ENCODE assay signal across 1 cellular context in genomic region chr7:107080099-107080505, GRCh38.
A peak's percentile ranks its signal among the peaks of the same experiment; 100 is the strongest.
TF ChIP-seq lines count a peak whose summit lies in the region.

No MANE protein-coding gene starts in this region.

TF ChIP-seq in K562, 482 proteins besides CTCF, POLR2A, EP300 and RAD21 (continued from another document and continues in another):
- no peak for TF ChIP-seq CLOCK (CRISPR knock-in tag; IDR thresholded peaks at IDR 0.05; ENCODE audit: borderline replicate concordance)
- TF ChIP-seq MTA1 (IDR thresholded peaks at IDR 0.05; ENCODE audit: borderline replicate concordance): no peak
- no peak for TF ChIP-seq TBP (optimal IDR thresholded peaks at IDR 0.05; ENCODE audit: low read depth, low read length)
- no peak for TF ChIP-seq ZNF507 (tag; conservative IDR thresholded peaks at IDR 0.05)
- no peak for TF ChIP-seq MGA (IDR thresholded peaks at IDR 0.05)
- TF ChIP-seq MAFK (IDR thresholded peaks at IDR 0.05; ENCODE audit: low read length): no peak
- TF ChIP-seq STAT6 (CRISPR knock-in tag; IDR thresholded peaks at IDR 0.05): no peak
- no peak for TF ChIP-seq ZNF445 (CRISPR knock-in tag; IDR thresholded peaks at IDR 0.05; ENCODE audit: low read depth)
- no peak for TF ChIP-seq ILK (tag; IDR thresholded peaks at IDR 0.05; ENCODE audit: borderline replicate concordance, low read depth)
- TF ChIP-seq CREB3 (tag; conservative IDR thresholded peaks at IDR 0.05; ENCODE audit: low read depth): no peak
- TF ChIP-seq GTF2E2 (tag; IDR thresholded peaks at IDR 0.05): no peak
- TF ChIP-seq ZBTB8A (IDR thresholded peaks at IDR 0.05; ENCODE audit: partially characterized antibody): no peak
- TF ChIP-seq MTA3 (IDR thresholded peaks at IDR 0.05; ENCODE audit: borderline replicate concordance): no peak
- no peak for TF ChIP-seq ZNF764 (CRISPR knock-in tag; IDR thresholded peaks at IDR 0.05; ENCODE audit: low read depth)
- TF ChIP-seq NR1H2 (CRISPR knock-in tag; IDR thresholded peaks at IDR 0.05): 0 out of 2 replicates have a peak, but pooled peaks have one; percentile 47
- TF ChIP-seq SOX6 (IDR thresholded peaks at IDR 0.05): no peak
- TF ChIP-seq EWSR1 (IDR thresholded peaks at IDR 0.05; ENCODE audit: borderline replicate concordance, low read depth, partially characterized antibody): no peak
- no peak for TF ChIP-seq ZNF282 (CRISPR knock-in tag; IDR thresholded peaks at IDR 0.05)
- no peak for TF ChIP-seq ZNF134 (CRISPR knock-in tag; conservative IDR thresholded peaks at IDR 0.05)
- TF ChIP-seq MCM5 (IDR thresholded peaks at IDR 0.05; ENCODE audit: low read depth): no peak
- TF ChIP-seq ZBTB1 (CRISPR knock-in tag; IDR thresholded peaks at IDR 0.05; ENCODE audit: borderline replicate concordance, low read depth): peak; percentile 54; the same call in 1 of the 2 replicates
- TF ChIP-seq NFRKB (IDR thresholded peaks at IDR 0.05; ENCODE audit: low read depth): no peak
- no peak for TF ChIP-seq DACH1 (IDR thresholded peaks at IDR 0.05; ENCODE audit: partially characterized antibody)
- no peak for TF ChIP-seq POLR2AphosphoS2 (IDR thresholded peaks at IDR 0.05; ENCODE audit: low read length)
- no peak for TF ChIP-seq NBN (IDR thresholded peaks at IDR 0.05; ENCODE audit: low read depth)
- TF ChIP-seq KAT8 (IDR thresholded peaks at IDR 0.05; ENCODE audit: low read depth): no peak
- no peak for TF ChIP-seq HLTF (IDR thresholded peaks at IDR 0.05)
- TF ChIP-seq ATF7 (IDR thresholded peaks at IDR 0.05): no peak
- TF ChIP-seq ZNF280A (IDR thresholded peaks at IDR 0.05; ENCODE audit: low read depth, partially characterized antibody): no peak
- TF ChIP-seq RUNX1 (IDR thresholded peaks at IDR 0.05; ENCODE audit: low read depth): no peak
- no peak for TF ChIP-seq ZNF830 (CRISPR knock-in tag; IDR thresholded peaks at IDR 0.05)
- no peak for TF ChIP-seq MCM2 (IDR thresholded peaks at IDR 0.05; ENCODE audit: low read depth)
- no peak for TF ChIP-seq HES1 (IDR thresholded peaks at IDR 0.05; ENCODE audit: low read depth)
- TF ChIP-seq ZNF696 (CRISPR knock-in tag; conservative IDR thresholded peaks at IDR 0.05): no peak
- no peak for TF ChIP-seq NCOA4 (IDR thresholded peaks at IDR 0.05; ENCODE audit: partially characterized antibody)
- TF ChIP-seq KAT7 (CRISPR knock-in tag; IDR thresholded peaks at IDR 0.05; ENCODE audit: borderline replicate concordance): 0 out of 2 replicates have a peak, but pooled peaks have one; percentile 86
- no peak for TF ChIP-seq DNMT1 (IDR thresholded peaks at IDR 0.05)
- TF ChIP-seq ZNF174 (CRISPR knock-in tag; IDR thresholded peaks at IDR 0.05): no peak
- 0 out of 2 replicates have a peak, but pooled peaks have one; percentile 6 for TF ChIP-seq ZNF583 (CRISPR knock-in tag; IDR thresholded peaks at IDR 0.05)
- TF ChIP-seq ZNF512 (tag; IDR thresholded peaks at IDR 0.05): no peak
- no peak for TF ChIP-seq ZNF23 (CRISPR knock-in tag; IDR thresholded peaks at IDR 0.05)
- no peak for TF ChIP-seq CHCHD3 (CRISPR knock-in tag; IDR thresholded peaks at IDR 0.05)
- no peak for TF ChIP-seq ZNF239 (CRISPR knock-in tag; IDR thresholded peaks at IDR 0.05)
